Comparison of ENCODE assay signal across 8 cellular contexts in the genomic region with DNA sequence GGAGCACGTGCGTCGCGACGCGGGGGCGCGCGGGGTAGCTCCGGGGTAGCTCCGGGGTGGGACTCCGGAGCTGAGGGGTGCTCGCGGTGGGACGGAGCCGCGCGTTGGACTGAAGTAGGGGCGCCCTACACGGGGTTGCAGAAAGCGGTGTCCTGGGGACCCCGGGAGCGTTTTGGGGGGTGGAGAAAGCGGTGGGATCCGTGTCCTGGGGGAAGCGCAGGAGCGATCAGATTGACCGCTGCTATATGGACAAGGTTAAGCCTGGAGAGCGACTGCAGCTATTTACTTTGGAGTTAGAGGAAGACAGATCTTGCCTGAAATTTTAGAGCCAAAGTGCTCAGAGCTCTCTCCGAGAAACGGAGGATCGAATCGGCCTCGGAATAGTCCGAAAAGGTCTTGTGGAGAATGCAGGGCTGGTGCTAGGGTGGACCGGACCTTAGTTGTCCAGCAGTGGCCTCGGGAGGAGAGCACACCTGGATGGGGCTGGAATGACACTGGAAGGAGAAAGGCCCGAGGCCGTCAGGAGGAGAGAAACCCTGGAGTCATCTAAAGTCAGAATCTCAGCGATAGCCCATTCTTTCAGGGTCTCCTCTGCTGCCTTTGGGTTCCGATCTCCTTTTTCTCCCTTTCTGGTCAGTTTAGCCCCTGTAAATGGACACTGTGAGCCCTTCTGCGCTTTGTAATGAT. TPM values are rescaled to one million over a fixed set of nuclear protein-coding genes. Genes with fewer than 3 reads are reported as not detected.
DNase-seq lines count a peak whose midpoint lies in the region; ATAC-seq and TF ChIP-seq lines count a peak whose summit lies in the region.

No MANE protein-coding gene starts in this region.

- H3K4me1 ChIP-seq in adrenal gland (replicated peaks in 1 of 2): peaks cover 4 to 8% of the 10 kb centered on the region in 2 donors
- peaks cover 21% of the 10 kb centered on the region for H3K4me1 ChIP-seq in thymus (ENCODE audit: control insufficient read depth, insufficient read depth, low read length)

- H3K27ac ChIP-seq in adrenal gland (peak overlapping the region in 2 of 5 donors; percentile 82 to 97), thymus (ENCODE audit: low read depth) (peak overlapping the region; percentile 54)

- H3K36me3 ChIP-seq in BJ (ENCODE audit: control insufficient read depth, insufficient read depth, low read length) (no peaks in the 10 kb centered on the region), adrenal gland (replicated peaks in 1 of 2) (no peaks in the 10 kb centered on the region), thymus (ENCODE audit: control insufficient read depth, insufficient read depth) (peaks cover 11% of the 10 kb centered on the region)

- CTCF ChIA-PET in BJ (lab: Yijun Ruan, JAX): no interaction called here

- ATAC-seq in left lobe of liver (peak; percentile 4), GM18868 (IDR thresholded peaks at IDR 0.05; ENCODE audit: unreplicated experiment) (no peak)

- H3K27me3 ChIP-seq in BJ (ENCODE audit: control insufficient read depth, insufficient read depth, low read length) (no peaks in the 10 kb centered on the region), adrenal gland (no peaks in the 10 kb centered on the region), thymus (ENCODE audit: control insufficient read depth, insufficient read depth) (no peaks in the 10 kb centered on the region)

- DNase-seq in BJ (ENCODE audit: low read depth) (no peak), HFF-Myc (ENCODE audit: extremely low read depth, low read depth) (no peak), adrenal gland (no peak), left lobe of liver (ENCODE audit: low spot score) (no peak), H4 (ENCODE audit: low spot score) (no peak), GM19240 (ENCODE audit: insufficient read length, low spot score) (no peak)

- H3K4me3 ChIP-seq in BJ (ENCODE audit: low read depth, low read length) (peak overlapping the region; percentile 96), HFF-Myc (replicated peaks; ENCODE audit: low read depth, low read length) (peak overlapping the region; percentile 95), adrenal gland (peak overlapping the region; percentile 2 to 100 (median 83)), thymus (ENCODE audit: low read length) (peak overlapping the region; percentile 86)

- intact Hi-C loops in adrenal gland (cut with DNase I): no loop called here

- no peak for TF ChIP-seq POLR2A in adrenal gland (IDR thresholded peaks at IDR 0.05)

- no peak for TF ChIP-seq CTCF in BJ (IDR thresholded peaks at IDR 0.05; ENCODE audit: insufficient read depth, low read depth, low read length)
- no peak for TF ChIP-seq CTCF in HFF-Myc (IDR thresholded peaks at IDR 0.05; ENCODE audit: low read depth, low read length, missing control alignments)
- TF ChIP-seq CTCF in adrenal gland (IDR thresholded peaks at IDR 0.05): no peak

- POLR2A ChIA-PET in BJ (lab: Charles Lee): no interaction called here

- WGBS in adrenal gland, 4 donors: 2 to 5% (median 3%) methylated on average over 19 to 42 of the region's 42 CpGs
- WGBS in thymus: 4% methylated on average over 42 of the region's 42 CpGs

- H3K9me3 ChIP-seq in adrenal gland (replicated peaks in 1 of 3) (no peaks in the 10 kb centered on the region), thymus (ENCODE audit: control insufficient read depth) (no peaks in the 10 kb centered on the region)

RNA-seq across cellular contexts. Expression of gene PDSS1, which starts 0.6 kb away (rescaled TPM):
- polyA plus RNA-seq in BJ (2011; rRNA removed) (6.1 and 8.2 TPM in 2 replicates), adrenal gland (1 to 10 TPM; 4.3 to 7.4 (median 4.7) TPM), thymus (31.5 TPM)
- 1.7 and 5.5 TPM in 2 replicates for polyA minus RNA-seq in BJ (2011; rRNA and poly(A)+ RNA removed)
- total RNA-seq in adrenal gland (1 to 10 TPM; 1.2 to 4.1 (median 2.9) TPM), left lobe of liver (4.3 TPM)
- total RNA-seq in H4 (2014; rRNA removed; shearing (Covaris generic)): 10.1 and 11.8 TPM in 2 replicates
